Comparison of ENCODE assay signal across 27 cellular contexts in the genomic region with DNA sequence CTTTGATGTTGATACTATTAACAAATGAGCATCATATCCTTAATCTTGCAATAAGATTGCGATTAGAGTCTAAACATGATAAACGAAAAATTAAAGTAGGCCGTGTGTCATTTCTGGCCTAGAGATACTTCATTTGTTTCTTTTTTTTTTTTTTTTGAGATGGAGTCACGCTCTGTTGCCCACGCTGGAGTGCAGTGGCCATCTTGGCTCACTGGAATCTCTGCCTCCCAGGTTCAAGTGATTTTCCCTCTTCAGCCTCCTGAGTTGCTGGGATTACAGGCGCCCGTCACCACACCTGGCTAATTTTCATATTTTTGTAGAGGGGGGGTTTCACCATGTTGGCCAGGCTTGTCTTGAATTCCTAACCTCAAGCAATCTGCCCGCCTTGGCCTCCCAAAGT. TPM values are rescaled to one million over a fixed set of nuclear protein-coding genes. Genes with fewer than 3 reads are reported as not detected.
DNase-seq lines count a peak whose midpoint lies in the region; ATAC-seq, FAIRE-seq and TF ChIP-seq lines count a peak whose summit lies in the region.
"Had no signal": no experiment of that assay in that cellular context is flagged by ENCODE, and none has a peak within 500 bp of the region (broad histone marks: within the 10 kb centered on the region; RNA-seq: fewer than 3 reads in every experiment).

No MANE protein-coding gene starts in this region.

- 95 to 99% methylated on average over 8 of the region's 8 CpGs for WGBS in thyroid gland, 2 donors

- intact Hi-C loops in left ventricle myocardium superior (cut with micrococcal nuclease) = no loop called here
- intact Hi-C loops in thyroid gland (cut with DNase I) = no loop called here

- no peaks in the 10 kb centered on the region for H3K27me3 ChIP-seq in thyroid gland

- no peak for FAIRE-seq in GM12891 (lab: Jason Lieb, UNC)
- FAIRE-seq: A549, G401.6 had no signal

- no peaks in the 10 kb centered on the region for H3K27me3 Mint-ChIP-seq in memory B cell
- H3K27me3 Mint-ChIP-seq in stimulated activated naive B cell treated with anti-CD40 and anti-IgM and Interleukin-4, amounts not matched to agents 10 μg/mL and 1 μg/mL and 100 μg/mL, for 72 hours = no peaks in the 10 kb centered on the region
- H3K27me3 Mint-ChIP-seq: CD4-positive, alpha-beta memory T cell had no signal

- H3K4me3 Mint-ChIP-seq in memory B cell = no peak overlapping the region
- no peak overlapping the region for H3K4me3 Mint-ChIP-seq in stimulated activated naive B cell treated with anti-CD40 and anti-IgM and Interleukin-4, amounts not matched to agents 10 μg/mL and 1 μg/mL and 100 μg/mL, for 72 hours
- H3K4me3 Mint-ChIP-seq: CD4-positive, alpha-beta memory T cell; HFFc6 had no signal

- peaks cover 2% of the 10 kb centered on the region for H3K9me3 Mint-ChIP-seq in memory B cell
- peaks cover 11 to 13% of the 10 kb centered on the region in 2 donors for H3K9me3 Mint-ChIP-seq in stimulated activated naive B cell treated with anti-CD40 and anti-IgM and Interleukin-4, amounts not matched to agents 10 μg/mL and 1 μg/mL and 100 μg/mL, for 72 hours

- POLR2A ChIA-PET in RWPE1 (lab: Yijun Ruan, JAX; ENCODE audit: low non-redundant PET) = no interaction called here

- H3K4me1 ChIP-seq in thyroid gland = peaks cover 12 to 15% of the 10 kb centered on the region in 2 donors
- H3K4me1 ChIP-seq: A549 had no signal

- H3K9me3 ChIP-seq in thyroid gland = no peaks in the 10 kb centered on the region
- H3K9me3 ChIP-seq: A549, HAP-1 had no signal

- H3K36me3 Mint-ChIP-seq in memory B cell = peaks cover 15% of the 10 kb centered on the region
- peaks cover 58 to 87% of the 10 kb centered on the region in 2 donors for H3K36me3 Mint-ChIP-seq in stimulated activated naive B cell treated with anti-CD40 and anti-IgM and Interleukin-4, amounts not matched to agents 10 μg/mL and 1 μg/mL and 100 μg/mL, for 72 hours

- DNase-seq in GM12891 (ENCODE audit: insufficient read length, low spot score) (no peak), RWPE1 (ENCODE audit: low spot score) (no peak), memory B cell (ENCODE audit: low spot score in 2 of 2) (no peak), left ventricle myocardium superior (no peak), thyroid gland (no peak), dermis blood vessel endothelial cell (no peak)
- no peak for DNase-seq in stimulated activated naive B cell treated with anti-CD40 and anti-IgM and Interleukin-4, amounts not matched to agents 10 μg/mL and 1 μg/mL and 100 μg/mL, for 72 hours
- DNase-seq: AML-193; C1 segment of cervical spinal cord; CD4-positive, alpha-beta memory T cell; COR-L47; DMS53; GOT3; HFFc6; KG1; MM.1S; NCI-H1436; NCI-H187; NCI-H2081 treated with DMSO at 0.1 percent for 48 hours; NCI-H446; NCI-H524 treated with DMSO at 0.1 percent for 48 hours; NK-92 treated with Interleukin-12 subunit alpha and Interleukin-12 subunit beta, amount 100 ng/mL, for 24 hours; Right ventricle myocardium superior; SW 1271 had no signal

- CTCF ChIA-PET in RWPE1 (lab: Yijun Ruan, JAX) = no interaction called here

- TF ChIP-seq CTCF in RWPE1 (conservative IDR thresholded peaks at IDR 0.05; ENCODE audit: low read depth) = no peak
- no peak for TF ChIP-seq CTCF in thyroid gland (IDR thresholded peaks at IDR 0.05)

- peak overlapping the region; percentile 92 for H3K27ac Mint-ChIP-seq in memory B cell
- H3K27ac Mint-ChIP-seq in stimulated activated naive B cell treated with anti-CD40 and anti-IgM and Interleukin-4, amounts not matched to agents 10 μg/mL and 1 μg/mL and 100 μg/mL, for 72 hours = peak overlapping the region; percentile 14
- H3K27ac Mint-ChIP-seq: HFFc6 had no signal

- ATAC-seq in memory B cell (ENCODE audit: low read depth) (no peak), left ventricle myocardium superior (no peak)
- ATAC-seq in stimulated activated naive B cell treated with anti-CD40 and anti-IgM and Interleukin-4, amounts not matched to agents 10 μg/mL and 1 μg/mL and 100 μg/mL, for 72 hours (replicated peaks) = no peak
- ATAC-seq: A549 had no signal

- peaks cover 57% of the 10 kb centered on the region for H3K4me1 Mint-ChIP-seq in memory B cell
- peaks cover 51 to 93% of the 10 kb centered on the region in 2 donors for H3K4me1 Mint-ChIP-seq in stimulated activated naive B cell treated with anti-CD40 and anti-IgM and Interleukin-4, amounts not matched to agents 10 μg/mL and 1 μg/mL and 100 μg/mL, for 72 hours

- H3K27ac ChIP-seq in RWPE1 = peak overlapping the region; percentile 64
- H3K27ac ChIP-seq in thyroid gland = no peak overlapping the region
- H3K27ac ChIP-seq: A549 had no signal

- no peak for TF ChIP-seq POLR2A in GM12891 (IDR thresholded peaks at IDR 0.05; ENCODE audit: low read depth, low read length)
- no peak for TF ChIP-seq POLR2A in thyroid gland (IDR thresholded peaks at IDR 0.05)

- no peaks in the 10 kb centered on the region for H3K36me3 ChIP-seq in thyroid gland
- H3K36me3 ChIP-seq: HAP-1 had no signal

- no peak overlapping the region for H3K4me3 ChIP-seq in thyroid gland (replicated peaks in 1 of 3)
- H3K4me3 ChIP-seq: A549, HAP-1 had no signal

TF ChIP-seq in GM12891, 5 proteins besides CTCF, POLR2A, EP300 and RAD21:
- TF ChIP-seq SPI1 (IDR thresholded peaks at IDR 0.05; ENCODE audit: low read depth, low read length) (no peak), PAX5 (IDR thresholded peaks at IDR 0.05; ENCODE audit: insufficient read depth, low read length, severe bottlenecking) (peak; percentile 75)

RNA-seq across cellular contexts. Expression of a gene that starts 33.9 kb away (rescaled TPM):
- polyA plus RNA-seq in GM12891 (2012; ENCODE audit: low read depth, missing spikeins) = 39.8 TPM
- 4.5 TPM for total RNA-seq in left ventricle myocardium superior
- 10 to 100 TPM; 58.3 to 93.9 (median 78.0) TPM for total RNA-seq in thyroid gland
- 9.8 and 11.7 TPM in 2 replicates for total RNA-seq in dermis blood vessel endothelial cell
